12 cellular contexts compared by ENCODE assay signal in the genomic region with DNA sequence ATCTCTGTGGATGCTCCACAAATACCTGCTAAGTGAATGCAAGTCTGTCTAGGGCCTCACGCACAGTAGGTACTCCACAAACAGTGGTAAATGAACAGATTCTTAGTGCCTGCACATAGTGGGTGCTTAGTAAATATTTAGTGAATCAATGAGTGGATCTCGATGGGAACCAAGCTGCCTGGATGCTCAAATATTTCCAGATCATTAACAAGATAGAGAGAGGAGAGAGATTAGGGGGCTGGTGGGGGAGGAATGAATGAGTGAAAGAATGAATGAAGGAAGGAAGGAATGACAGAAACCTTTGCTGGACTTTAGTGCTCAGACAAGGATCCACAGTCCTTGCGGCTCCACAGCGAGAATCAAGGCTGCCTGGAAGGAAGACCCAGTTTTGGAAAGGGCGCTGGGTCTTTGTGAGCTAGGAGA.
DNase-seq lines count a peak whose midpoint lies in the region; ATAC-seq, FAIRE-seq and TF ChIP-seq lines count a peak whose summit lies in the region.
"Had no signal": no experiment of that assay in that cellular context is flagged by ENCODE, and none has a peak within 500 bp of the region (broad histone marks: within the 10 kb centered on the region; RNA-seq: fewer than 3 reads in every experiment).

No MANE protein-coding gene starts in this region.

- H3K79me1 ChIP-seq in H1 (ENCODE audit: low read depth, low read length), result no peaks in the 10 kb centered on the region

- WGBS in H1 (ENCODE audit: extremely low coverage in 1 of 2, insufficient coverage in 1 of 2, insufficient read length in 1 of 2, insufficient replicate concordance in 2 of 2, low coverage in 1 of 2, low lambda C conversion rate in 2 of 2, missing lambda C conversion rate in 1 of 2), 2 experiments, result 48% methylated on average over 5 of the region's 5 CpGs; no CpG with 5 or more reads in 1 of the 2 experiments
- WGBS in small intestine, 3 donors, result 27 to 38% (median 31%) methylated on average over 5 of the region's 5 CpGs

- H3K56ac ChIP-seq in H1 (replicated peaks; ENCODE audit: insufficient read length, low read depth, low read length), result no peak overlapping the region

- H3K4ac ChIP-seq in H1 (replicated peaks; ENCODE audit: insufficient read length, low read depth, low read length), result peak overlapping the region; percentile 61

- H2AFZ ChIP-seq in H1 (ENCODE audit: low read length), result no peak overlapping the region

- H3K4me1 Mint-ChIP-seq in nephron progenitor cell, result peaks cover 76% of the 10 kb centered on the region
- H3K4me1 Mint-ChIP-seq: central memory CD8-positive, alpha-beta T cell had no signal

- H3K4me1 ChIP-seq in left ventricle myocardium inferior (peaks cover 41% of the 10 kb centered on the region), H1 (replicated peaks in 1 of 4; ENCODE audit: control insufficient read depth in 3 of 4, insufficient read depth in 4 of 4, low read length in 3 of 4) (peaks cover 0 to 14% (median 9%) of the 10 kb centered on the region in 4 experiments; a peak in 6 of 7 replicates), uterus (peaks cover 11 to 19% of the 10 kb centered on the region in 2 donors), small intestine (ENCODE audit: control insufficient read depth in 2 of 2, insufficient read depth in 1 of 2, low read depth in 1 of 2, low read length in 1 of 2) (peaks cover 0 to 3% of the 10 kb centered on the region in 2 donors)

- TF ChIP-seq CTCF in left ventricle myocardium inferior (IDR thresholded peaks at IDR 0.05; ENCODE audit: borderline replicate concordance) (no peak), H1 (IDR thresholded peaks at IDR 0.05; ENCODE audit: control extremely low read depth in 1 of 3, insufficient read depth in 1 of 3, low read depth in 1 of 3, low read length in 3 of 3) (no peak), nephron progenitor cell (IDR thresholded peaks at IDR 0.05) (no peak), uterus (IDR thresholded peaks at IDR 0.05) (no peak)

- DNase-seq in left ventricle myocardium inferior, result no peak
- DNase-seq in left ventricle myocardium superior, result no peak
- DNase-seq in H1 (ENCODE audit: low read depth in 1 of 2, low spot score in 2 of 2), result no peak
- no peak for DNase-seq in nephron progenitor cell
- no peak for DNase-seq in uterus
- DNase-seq in AG20443 (ENCODE audit: low spot score), result no peak
- DNase-seq in small intestine, result no peak
- DNase-seq: activated CD8-positive, alpha-beta T cell treated with anti-CD3 and anti-CD28 coated beads, Interleukin-2, amount 10 ng/mL, durations not matched to agents 7 days and 5 days; AML-193 had no signal

- peak overlapping the region; percentile 21; the same call in 1 of the 2 replicates for H2BK15ac ChIP-seq in H1 (ENCODE audit: low read length)

- H4K20me1 ChIP-seq in H1 (replicated peaks in 1 of 2; ENCODE audit: control insufficient read depth in 1 of 2, insufficient read depth in 2 of 2, low read length in 2 of 2), result no peaks in the 10 kb centered on the region

- H3K79me2 ChIP-seq in H1 (ENCODE audit: control insufficient read depth in 1 of 2, insufficient read depth in 2 of 2, low read length in 2 of 2), result no peaks in the 10 kb centered on the region

- H3K23ac ChIP-seq in H1 (ENCODE audit: insufficient read length), result no peak overlapping the region

- no peak for TF ChIP-seq EP300 in H1 (IDR thresholded peaks at IDR 0.05; ENCODE audit: borderline replicate concordance in 1 of 2, low read depth in 2 of 2, low read length in 2 of 2)

- peak overlapping the region; percentile 59 for H2BK120ac ChIP-seq in H1 (replicated peaks; ENCODE audit: low read depth, low read length)

- peak overlapping the region; percentile 88 for H3K27ac Mint-ChIP-seq in nephron progenitor cell
- H3K27ac Mint-ChIP-seq: activated CD8-positive, alpha-beta T cell treated with anti-CD3 and anti-CD28 coated beads, Interleukin-2, amount 10 ng/mL, durations not matched to agents 7 days and 5 days had no signal

- H3K9me3 ChIP-seq in left ventricle myocardium inferior (replicated peaks) (no peaks in the 10 kb centered on the region), H1 (ENCODE audit: insufficient read depth in 2 of 2, low read depth in 1 of 2, low read length in 1 of 2) (no peaks in the 10 kb centered on the region), uterus (no peaks in the 10 kb centered on the region), small intestine (ENCODE audit: control insufficient read depth, low read depth) (no peaks in the 10 kb centered on the region)

- CTCF ChIA-PET in H1 (lab: Charles Lee; ENCODE audit: partially characterized antibody), result interaction anchor here (1.1 to 4.1 kb wide), 4 partner anchors 12 to 177 kb away, joined by 3 to 30 read pairs (median 14); no protein-coding TSS in a partner anchor

- no peak overlapping the region for H3K14ac ChIP-seq in H1 (ENCODE audit: insufficient read length)

- FAIRE-seq in H1 (lab: Jason Lieb, UNC), result no peak
- no peak for FAIRE-seq in small intestine (lab: Jason Lieb, UNC)
- FAIRE-seq: keratinocyte had no signal

- H3K4me2 ChIP-seq in H1 (ENCODE audit: insufficient read depth in 1 of 2, low read depth in 2 of 2, low read length in 2 of 2), result peak overlapping the region; percentile 30 to 58; a peak in 3 of 4 replicates

- H3K4me3 Mint-ChIP-seq in nephron progenitor cell, result peak overlapping the region; percentile 11
- H3K4me3 Mint-ChIP-seq: activated CD8-positive, alpha-beta T cell treated with anti-CD3 and anti-CD28 coated beads, Interleukin-2, amount 10 ng/mL, durations not matched to agents 7 days and 5 days; central memory CD8-positive, alpha-beta T cell had no signal

- peak overlapping the region; percentile 77; the same call in 1 of the 2 replicates for H4K8ac ChIP-seq in H1 (ENCODE audit: extremely low read depth, insufficient read depth, low read length)

- TF ChIP-seq POLR2A in H1 (IDR thresholded peaks at IDR 0.05; ENCODE audit: control extremely low read depth in 1 of 2, low read depth in 2 of 2, low read length in 2 of 2) (no peak), uterus (IDR thresholded peaks at IDR 0.05) (no peak)

- H2BK20ac ChIP-seq in H1 (ENCODE audit: low read length), result peak overlapping the region; percentile 37

- peak overlapping the region in 3 of 4 experiments; percentile 16 to 38 (median 16); a peak in 2 of 7 replicates for H3K9ac ChIP-seq in H1 (replicated peaks in 1 of 4; ENCODE audit: extremely low read depth in 1 of 4, low read depth in 3 of 4, low read length in 3 of 4)

- H3K36me3 Mint-ChIP-seq in nephron progenitor cell (ENCODE audit: low read depth), result no peaks in the 10 kb centered on the region

- no peaks in the 10 kb centered on the region for H3K36me3 ChIP-seq in left ventricle myocardium inferior
- H3K36me3 ChIP-seq in H1 (ENCODE audit: control insufficient read depth in 2 of 4, insufficient read depth in 4 of 4, low read length in 3 of 4), result no peaks in the 10 kb centered on the region
- no peaks in the 10 kb centered on the region for H3K36me3 ChIP-seq in uterus
- H3K36me3 ChIP-seq in small intestine (ENCODE audit: control insufficient read depth in 2 of 2, insufficient read depth in 2 of 2, low read length in 2 of 2), result no peaks in the 10 kb centered on the region

- POLR2A ChIA-PET in H1 (lab: Charles Lee; ENCODE audit: partially characterized antibody), result interaction anchor here (1.0 to 5.1 kb wide), 6 partner anchors 8 to 166 kb away, joined by 3 to 37 read pairs (median 4); no protein-coding TSS in a partner anchor

- TF ChIP-seq RAD21 in H1 (IDR thresholded peaks at IDR 0.05 in 1 of 2, conservative IDR thresholded peaks at IDR 0.05 in 1 of 2; ENCODE audit: low read depth in 2 of 2, low read length in 2 of 2), result no peak

- H3K27ac ChIP-seq in left ventricle myocardium inferior (replicated peaks), result peak overlapping the region; percentile 92
- H3K27ac ChIP-seq in H1 (ENCODE audit: low read depth, low read length), result peak overlapping the region; percentile 70; the same call in 1 of the 2 replicates
- H3K27ac ChIP-seq in uterus, result peak overlapping the region; percentile 92
- H3K27ac ChIP-seq in small intestine (ENCODE audit: low read depth in 1 of 2, low read length in 1 of 2), result peak overlapping the region in 1 of 2 donors; percentile 85

- intact Hi-C loops in left ventricle myocardium inferior (cut with micrococcal nuclease), result no loop called here
- intact Hi-C loops in left ventricle myocardium superior (cut with micrococcal nuclease), result no loop called here
- intact Hi-C loops in uterus (cut with DNase I; ENCODE audit: low total_unique reads), result no loop called here

- peak overlapping the region; percentile 82 for H3K18ac ChIP-seq in H1 (ENCODE audit: extremely low read depth, low read length)

- H3K23me2 ChIP-seq in H1 (ENCODE audit: low read depth, low read length), result no peaks in the 10 kb centered on the region; the same call in 1 of the 2 replicates

- H2AK5ac ChIP-seq in H1 (ENCODE audit: low read depth, low read length), result no peak overlapping the region

- peak overlapping the region; percentile 79 for H4K91ac ChIP-seq in H1 (replicated peaks; ENCODE audit: insufficient read length, low read length)

- peak overlapping the region; percentile 52 for H2BK12ac ChIP-seq in H1 (ENCODE audit: low read depth, low read length)

- H3K9me3 Mint-ChIP-seq in nephron progenitor cell, result peaks cover under 1% of the 10 kb centered on the region
- H3K9me3 Mint-ChIP-seq: central memory CD8-positive, alpha-beta T cell had no signal

- ATAC-seq in left ventricle myocardium superior (no peak), HG03175 (IDR thresholded peaks at IDR 0.05; ENCODE audit: unreplicated experiment) (no peak)
- ATAC-seq: activated CD8-positive, alpha-beta T cell treated with anti-CD3 and anti-CD28 coated beads, Interleukin-2, amount 10 ng/mL, durations not matched to agents 7 days and 5 days had no signal

- no peaks in the 10 kb centered on the region for H3K27me3 ChIP-seq in left ventricle myocardium inferior (ENCODE audit: low read depth)
- H3K27me3 ChIP-seq in H1 (replicated peaks in 1 of 4; ENCODE audit: control insufficient read depth in 3 of 4, extremely low read depth in 1 of 4, insufficient read depth in 3 of 4, low read length in 3 of 4), result no peaks in the 10 kb centered on the region
- no peaks in the 10 kb centered on the region for H3K27me3 ChIP-seq in uterus
- no peaks in the 10 kb centered on the region for H3K27me3 ChIP-seq in small intestine (ENCODE audit: control insufficient read depth in 2 of 2, insufficient read depth in 2 of 2, low read length in 2 of 2)

- H2BK5ac ChIP-seq in H1 (ENCODE audit: low read depth, low read length), result peak overlapping the region; percentile 88

- H3K4me3 ChIP-seq in left ventricle myocardium inferior (peak overlapping the region; percentile 28), H1 (ENCODE audit: extremely low read depth in 1 of 4, insufficient read depth in 2 of 4, low read depth in 3 of 4, low read length in 4 of 4) (peak overlapping the region in 1 of 4 experiments; percentile 33; a peak in 2 of 8 replicates), uterus (no peak overlapping the region), small intestine (ENCODE audit: low read depth in 1 of 2, low read length in 2 of 2) (no peak overlapping the region)

- peaks cover 31% of the 10 kb centered on the region for H3K27me3 Mint-ChIP-seq in nephron progenitor cell (ENCODE audit: low read depth, poor library complexity)

- peak overlapping the region; percentile 54 for H4K5ac ChIP-seq in H1 (ENCODE audit: insufficient read length, low read depth, low read length)

TF ChIP-seq in H1, 55 proteins besides CTCF, POLR2A, EP300 and RAD21 (continues in another document):
- no peak for TF ChIP-seq CTBP2 (IDR thresholded peaks at IDR 0.05; ENCODE audit: borderline replicate concordance, insufficient read depth, insufficient read length, low read length)
